In genomic region chr11:33895752-33896137, GRCh38 we compare ENCODE assay signal across 15 cellular contexts. TPM values are rescaled to one million over a fixed set of nuclear protein-coding genes. Genes with fewer than 3 reads are reported as not detected.
DNase-seq lines count a peak whose midpoint lies in the region; ATAC-seq, FAIRE-seq and TF ChIP-seq lines count a peak whose summit lies in the region.
"Had no signal": no experiment of that assay in that cellular context is flagged by ENCODE, and none has a peak within 500 bp of the region (broad histone marks: within the 10 kb centered on the region; RNA-seq: fewer than 3 reads in every experiment).

No MANE protein-coding gene starts in this region.

- H3K27me3 ChIP-seq in H1 (replicated peaks in 1 of 4; ENCODE audit: control insufficient read depth in 3 of 4, extremely low read depth in 1 of 4, insufficient read depth in 3 of 4, low read length in 3 of 4) (no peaks in the 10 kb centered on the region), suprapubic skin (no peaks in the 10 kb centered on the region)

- POLR2A ChIA-PET in H1 (lab: Charles Lee; ENCODE audit: partially characterized antibody), result no interaction called here

- H3K4ac ChIP-seq in H1 (replicated peaks; ENCODE audit: insufficient read length, low read depth, low read length), result no peak overlapping the region

- H2AFZ ChIP-seq in H1 (ENCODE audit: low read length), result no peak overlapping the region

- H3K18ac ChIP-seq in H1 (ENCODE audit: extremely low read depth, low read length), result no peak overlapping the region

- ATAC-seq in HG02870 (IDR thresholded peaks at IDR 0.05; ENCODE audit: unreplicated experiment), result no peak

- H4K5ac ChIP-seq in H1 (ENCODE audit: insufficient read length, low read depth, low read length), result no peak overlapping the region

- H3K4me2 ChIP-seq in H1 (ENCODE audit: insufficient read depth in 1 of 2, low read depth in 2 of 2, low read length in 2 of 2), result no peak overlapping the region

- no peak overlapping the region for H4K8ac ChIP-seq in H1 (ENCODE audit: extremely low read depth, insufficient read depth, low read length)

- no peak overlapping the region for H2AK5ac ChIP-seq in H1 (ENCODE audit: low read depth, low read length)

- CTCF ChIA-PET in H1 (lab: Charles Lee; ENCODE audit: partially characterized antibody), result interaction anchor here (1.3 to 1.4 kb wide), 3 partner anchors 38 to 74 kb away, joined by 3 to 4 read pairs (median 3); no protein-coding TSS in a partner anchor

- H4K91ac ChIP-seq in H1 (replicated peaks; ENCODE audit: insufficient read length, low read length), result no peak overlapping the region

- H3K79me2 ChIP-seq in H1 (ENCODE audit: control insufficient read depth in 1 of 2, insufficient read depth in 2 of 2, low read length in 2 of 2), result no peaks in the 10 kb centered on the region

- no peak overlapping the region for H3K27ac ChIP-seq in H1 (ENCODE audit: low read depth, low read length)
- H3K27ac ChIP-seq in suprapubic skin, result peak overlapping the region; percentile 66
- H3K27ac ChIP-seq: thoracic aorta had no signal

- peak overlapping the region; percentile 32; the same call in 1 of the 2 replicates for H2BK5ac ChIP-seq in H1 (ENCODE audit: low read depth, low read length)

- no peaks in the 10 kb centered on the region for H4K20me1 ChIP-seq in H1 (replicated peaks in 1 of 2; ENCODE audit: control insufficient read depth in 1 of 2, insufficient read depth in 2 of 2, low read length in 2 of 2)

- whole genome bisulfite sequencing in H1 (ENCODE audit: extremely low coverage in 1 of 2, insufficient coverage in 1 of 2, insufficient read length in 1 of 2, insufficient replicate concordance in 2 of 2, low coverage in 1 of 2, low lambda C conversion rate in 2 of 2, missing lambda C conversion rate in 1 of 2), 2 experiments, result 96% methylated on average over 2 of the region's 2 CpGs; no CpG with 5 or more reads in 1 of the 2 experiments
- 63% methylated on average over 2 of the region's 2 CpGs for WGBS in suprapubic skin

- TF ChIP-seq CTCF in H1 (IDR thresholded peaks at IDR 0.05; ENCODE audit: control extremely low read depth in 1 of 3, insufficient read depth in 1 of 3, low read depth in 1 of 3, low read length in 3 of 3) (no peak), suprapubic skin (IDR thresholded peaks at IDR 0.05) (no peak)

- no peak for FAIRE-seq in H1 (lab: Jason Lieb, UNC)
- FAIRE-seq: colon had no signal

- H2BK120ac ChIP-seq in H1 (replicated peaks; ENCODE audit: low read depth, low read length), result no peak overlapping the region

- no peaks in the 10 kb centered on the region for H3K79me1 ChIP-seq in H1 (ENCODE audit: low read depth, low read length)

- H3K23me2 ChIP-seq in H1 (ENCODE audit: low read depth, low read length), result no peaks in the 10 kb centered on the region

- H3K9ac ChIP-seq in H1 (replicated peaks in 1 of 4; ENCODE audit: extremely low read depth in 1 of 4, low read depth in 3 of 4, low read length in 3 of 4), result no peak overlapping the region

- no peak overlapping the region for H2BK12ac ChIP-seq in H1 (ENCODE audit: low read depth, low read length)

- TF ChIP-seq EP300 in H1 (IDR thresholded peaks at IDR 0.05; ENCODE audit: borderline replicate concordance in 1 of 2, low read depth in 2 of 2, low read length in 2 of 2) (no peak), suprapubic skin (IDR thresholded peaks at IDR 0.05) (no peak)

- no peak overlapping the region for H3K23ac ChIP-seq in H1 (ENCODE audit: insufficient read length)

- TF ChIP-seq POLR2A in H1 (IDR thresholded peaks at IDR 0.05; ENCODE audit: control extremely low read depth in 1 of 2, low read depth in 2 of 2, low read length in 2 of 2) (no peak), suprapubic skin (IDR thresholded peaks at IDR 0.05) (no peak)

- no peak overlapping the region for H2BK20ac ChIP-seq in H1 (ENCODE audit: low read length)

- H3K9me3 ChIP-seq in H1 (ENCODE audit: insufficient read depth in 2 of 2, low read depth in 1 of 2, low read length in 1 of 2) (no peaks in the 10 kb centered on the region), suprapubic skin (no peaks in the 10 kb centered on the region)
- H3K9me3 ChIP-seq: thoracic aorta had no signal

- H3K14ac ChIP-seq in H1 (ENCODE audit: insufficient read length), result no peak overlapping the region

- no peaks in the 10 kb centered on the region for H3K36me3 ChIP-seq in H1 (ENCODE audit: control insufficient read depth in 2 of 4, insufficient read depth in 4 of 4, low read length in 3 of 4)
- H3K36me3 ChIP-seq in suprapubic skin, result no peaks in the 10 kb centered on the region
- H3K36me3 ChIP-seq: thoracic aorta had no signal

- peak; percentile 34 to 93 (median 69) for DNase-seq in NCI-H1417 (lab: John Stamatoyannopoulos, UW)
- no peak for DNase-seq in NCI-H1417 treated with DMSO at 0.1 percent for 48 hours (lab: John Stamatoyannopoulos, UW)
- DNase-seq in NCI-H524 treated with DMSO at 0.1 percent for 48 hours (lab: John Stamatoyannopoulos, UW), result peak; percentile 95
- no peak for DNase-seq in H1 (ENCODE audit: low read depth in 1 of 2, low spot score in 2 of 2)
- DNase-seq in suprapubic skin (ENCODE audit: low spot score in 2 of 2), result no peak
- no peak for DNase-seq in NOMO-1 (lab: John Stamatoyannopoulos, UW; ENCODE audit: unreplicated experiment in 2 of 2)
- no peak for DNase-seq in COR-L47 (lab: John Stamatoyannopoulos, UW)
- DNase-seq: 8988T; activated CD8-positive, alpha-beta memory T cell treated with anti-CD3 and anti-CD28 coated beads, Interleukin-2, amount 50 U/mL, for 48 hours; activated naive CD8-positive, alpha-beta T cell treated with anti-CD3 and anti-CD28 coated beads, Interleukin-2, amount 10 ng/mL, durations not matched to agents 7 days and 5 days; H9; midbrain had no signal

- H3K56ac ChIP-seq in H1 (replicated peaks; ENCODE audit: insufficient read length, low read depth, low read length), result no peak overlapping the region

- H3K4me3 ChIP-seq in H1 (ENCODE audit: extremely low read depth in 1 of 4, insufficient read depth in 2 of 4, low read depth in 3 of 4, low read length in 4 of 4), result no peak overlapping the region
- H3K4me3 ChIP-seq in suprapubic skin, result no peak overlapping the region
- H3K4me3 ChIP-seq: thoracic aorta had no signal

- TF ChIP-seq RAD21 in H1 (IDR thresholded peaks at IDR 0.05 in 1 of 2, conservative IDR thresholded peaks at IDR 0.05 in 1 of 2; ENCODE audit: low read depth in 2 of 2, low read length in 2 of 2), result no peak

- peaks cover 0 to 7% (median 3%) of the 10 kb centered on the region in 4 experiments; a peak in 3 of 7 replicates for H3K4me1 ChIP-seq in H1 (replicated peaks in 1 of 4; ENCODE audit: control insufficient read depth in 3 of 4, insufficient read depth in 4 of 4, low read length in 3 of 4)
- H3K4me1 ChIP-seq in suprapubic skin, result peaks cover 59% of the 10 kb centered on the region

- no peak overlapping the region for H2BK15ac ChIP-seq in H1 (ENCODE audit: low read length)

TF ChIP-seq in H1, 55 proteins besides CTCF, POLR2A, EP300 and RAD21:
- TF ChIP-seq TEAD4 (IDR thresholded peaks at IDR 0.05; ENCODE audit: low read depth, low read length), result no peak
- TF ChIP-seq SIN3A (conservative IDR thresholded peaks at IDR 0.05 in 1 of 2, IDR thresholded peaks at IDR 0.05 in 1 of 2; ENCODE audit: low read depth in 1 of 2, low read length in 2 of 2), result no peak
- no peak for TF ChIP-seq RNF2 (IDR thresholded peaks at IDR 0.05; ENCODE audit: borderline replicate concordance, low read depth, low read length, missing control alignments, poor library complexity, severe bottlenecking)
- no peak for TF ChIP-seq POLR2AphosphoS5 (IDR thresholded peaks at IDR 0.05; ENCODE audit: low read depth, low read length)
- TF ChIP-seq, protein P1, sequence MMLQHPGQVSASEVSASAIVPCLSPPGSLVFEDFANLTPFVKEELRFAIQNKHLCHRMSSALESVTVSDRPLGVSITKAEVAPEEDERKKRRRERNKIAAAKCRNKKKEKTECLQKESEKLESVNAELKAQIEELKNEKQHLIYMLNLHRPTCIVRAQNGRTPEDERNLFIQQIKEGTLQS (IDR thresholded peaks at IDR 0.05; ENCODE audit: insufficient read depth, low read depth, low read length), result no peak
- no peak for TF ChIP-seq BCL11A (IDR thresholded peaks at IDR 0.05; ENCODE audit: low read depth in 2 of 2, low read length in 2 of 2)
- TF ChIP-seq PHF8 (conservative IDR thresholded peaks at IDR 0.05; ENCODE audit: low read depth, low read length), result no peak
- TF ChIP-seq CBX8 (IDR thresholded peaks at IDR 0.05; ENCODE audit: borderline replicate concordance, low read depth, low read length), result no peak
- no peak for TF ChIP-seq SRF (IDR thresholded peaks at IDR 0.05; ENCODE audit: low read depth, low read length)
- TF ChIP-seq KDM5A (IDR thresholded peaks at IDR 0.05; ENCODE audit: low read length), result no peak
- TF ChIP-seq ASH2L (IDR thresholded peaks at IDR 0.05; ENCODE audit: low read length), result no peak
- TF ChIP-seq, protein P2, sequence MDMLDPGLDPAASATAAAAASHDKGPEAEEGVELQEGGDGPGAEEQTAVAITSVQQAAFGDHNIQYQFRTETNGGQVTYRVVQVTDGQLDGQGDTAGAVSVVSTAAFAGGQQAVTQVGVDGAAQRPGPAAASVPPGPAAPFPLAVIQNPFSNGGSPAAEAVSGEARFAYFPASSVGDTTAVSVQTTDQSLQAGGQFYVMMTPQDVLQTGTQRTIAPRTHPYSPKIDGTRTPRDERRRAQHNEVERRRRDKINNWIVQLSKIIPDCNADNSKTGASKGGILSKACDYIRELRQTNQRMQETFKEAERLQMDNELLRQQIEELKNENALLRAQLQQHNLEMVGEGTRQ (IDR thresholded peaks at IDR 0.05; ENCODE audit: low read length), result no peak
- no peak for TF ChIP-seq KDM1A (IDR thresholded peaks at IDR 0.05; ENCODE audit: borderline replicate concordance, low read length)
- TF ChIP-seq FOSL1 (IDR thresholded peaks at IDR 0.05; ENCODE audit: insufficient read depth, low read depth, low read length), result no peak
- no peak for TF ChIP-seq BACH1 (IDR thresholded peaks at IDR 0.05; ENCODE audit: low read length)

RNA-seq across cellular contexts. Expression of gene LMO2, which starts 3.9 kb away (rescaled TPM):
- total RNA-seq in H1 (2021; fragmentation: NEBNext Ultra II Directional; extraction: Animal tissue kit (Norgen Biotek cat#: 25700)), result 2.0 and 2.7 TPM in 2 replicates
- polyA plus RNA-seq in H1 (2011; rRNA removed), result 1.2 and 1.6 TPM in 2 replicates
- polyA plus RNA-seq in H1 (2011; cell fraction: cytosol; rRNA removed), result 2.2 TPM
- 0.98 TPM for polyA plus RNA-seq in H1 (2011; cell fraction: nucleus; rRNA removed)
- 0.70 to 1.3 TPM (median 1.1 TPM) in 4 replicates for polyA plus RNA-seq in H1 (2012, experiment 1 of 2)
- 0.70 TPM for polyA plus RNA-seq in H1 (2012, experiment 2 of 2)
- polyA plus RNA-seq in H1 (2013, experiment 1 of 2), result 0.53 TPM
- polyA plus RNA-seq in H1 (2013, experiment 2 of 2), result 0.44 TPM
- polyA minus RNA-seq in H1 (2011; rRNA and poly(A)+ RNA removed), result 0.20 and 0.98 TPM in 2 replicates
- 0.95 TPM for polyA minus RNA-seq in H1 (2011; cell fraction: cytosol; rRNA and poly(A)+ RNA removed)
- 3.5 TPM for polyA minus RNA-seq in H1 (2011; cell fraction: nucleus; rRNA and poly(A)+ RNA removed)
- total RNA-seq in suprapubic skin, result 10 to 100 TPM in 1 of 4 donors, 1 to 10 TPM in 3; 2.1 to 11.1 (median 7.0) TPM

Comparison
In these comparisons a context has a peak if more than half of its experiments do, and no peak if none do; other contexts are left out.
1. DNase-seq: peak in NCI-H1417 (3 of 3) and NCI-H524 treated with DMSO at 0.1 percent for 48 hours (single experiment); none in NCI-H1417 treated with DMSO at 0.1 percent for 48 hours (single experiment), H1 (0 of 2), suprapubic skin (0 of 2), NOMO-1 (0 of 2) and COR-L47 (single experiment).